ENCODE assay signal across 1 cellular context in the genomic region with DNA sequence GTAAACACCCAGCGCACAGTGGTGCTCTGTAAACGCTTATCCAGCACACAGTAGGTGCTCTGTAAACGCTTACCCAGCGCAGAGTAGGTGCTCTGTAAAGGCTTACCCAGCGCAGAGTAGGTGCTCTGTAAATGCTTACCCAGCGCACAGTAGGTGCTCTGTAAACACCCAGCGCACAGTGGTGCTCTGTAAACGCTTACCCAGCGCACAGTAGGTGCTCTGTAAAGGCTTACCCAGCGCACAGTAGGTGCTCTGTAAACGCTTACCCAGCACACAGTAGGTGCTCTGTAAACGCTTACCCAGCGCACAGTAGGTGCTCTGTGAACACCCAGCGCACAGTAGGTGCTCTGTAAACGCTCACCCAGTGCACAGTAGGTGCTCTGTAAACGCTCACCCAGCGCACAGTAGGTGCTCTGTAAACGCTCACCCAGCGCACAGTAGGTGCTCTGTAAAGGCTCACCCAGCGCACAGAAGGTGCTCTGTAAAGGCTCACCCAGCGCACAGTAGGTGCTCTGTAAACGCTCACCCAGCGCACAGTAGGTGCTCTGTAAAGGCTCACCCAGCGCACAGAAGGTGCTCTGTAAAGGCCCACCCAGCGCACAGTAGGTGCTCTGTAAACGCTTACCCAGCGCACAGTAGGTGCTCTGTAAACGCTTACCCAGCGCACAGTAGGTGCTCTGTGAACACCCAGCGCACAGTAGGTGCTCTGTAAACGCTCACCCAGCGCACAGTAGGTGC.
TF ChIP-seq lines count a peak whose summit lies in the region.

No MANE protein-coding gene starts in this region.

TF ChIP-seq in K562, 482 proteins besides CTCF, POLR2A, EP300 and RAD21:
- TF ChIP-seq ZKSCAN1 (IDR thresholded peaks at IDR 0.05; ENCODE audit: low read depth, low read length): peak; percentile 98
- 0 out of 3 replicates have a peak, but pooled peaks of 1 of the 2 experiments have one; percentile 15 for TF ChIP-seq CBX3 (IDR thresholded peaks at IDR 0.05; ENCODE audit: borderline replicate concordance in 1 of 2, low read length in 2 of 2)
- TF ChIP-seq, protein P1, sequence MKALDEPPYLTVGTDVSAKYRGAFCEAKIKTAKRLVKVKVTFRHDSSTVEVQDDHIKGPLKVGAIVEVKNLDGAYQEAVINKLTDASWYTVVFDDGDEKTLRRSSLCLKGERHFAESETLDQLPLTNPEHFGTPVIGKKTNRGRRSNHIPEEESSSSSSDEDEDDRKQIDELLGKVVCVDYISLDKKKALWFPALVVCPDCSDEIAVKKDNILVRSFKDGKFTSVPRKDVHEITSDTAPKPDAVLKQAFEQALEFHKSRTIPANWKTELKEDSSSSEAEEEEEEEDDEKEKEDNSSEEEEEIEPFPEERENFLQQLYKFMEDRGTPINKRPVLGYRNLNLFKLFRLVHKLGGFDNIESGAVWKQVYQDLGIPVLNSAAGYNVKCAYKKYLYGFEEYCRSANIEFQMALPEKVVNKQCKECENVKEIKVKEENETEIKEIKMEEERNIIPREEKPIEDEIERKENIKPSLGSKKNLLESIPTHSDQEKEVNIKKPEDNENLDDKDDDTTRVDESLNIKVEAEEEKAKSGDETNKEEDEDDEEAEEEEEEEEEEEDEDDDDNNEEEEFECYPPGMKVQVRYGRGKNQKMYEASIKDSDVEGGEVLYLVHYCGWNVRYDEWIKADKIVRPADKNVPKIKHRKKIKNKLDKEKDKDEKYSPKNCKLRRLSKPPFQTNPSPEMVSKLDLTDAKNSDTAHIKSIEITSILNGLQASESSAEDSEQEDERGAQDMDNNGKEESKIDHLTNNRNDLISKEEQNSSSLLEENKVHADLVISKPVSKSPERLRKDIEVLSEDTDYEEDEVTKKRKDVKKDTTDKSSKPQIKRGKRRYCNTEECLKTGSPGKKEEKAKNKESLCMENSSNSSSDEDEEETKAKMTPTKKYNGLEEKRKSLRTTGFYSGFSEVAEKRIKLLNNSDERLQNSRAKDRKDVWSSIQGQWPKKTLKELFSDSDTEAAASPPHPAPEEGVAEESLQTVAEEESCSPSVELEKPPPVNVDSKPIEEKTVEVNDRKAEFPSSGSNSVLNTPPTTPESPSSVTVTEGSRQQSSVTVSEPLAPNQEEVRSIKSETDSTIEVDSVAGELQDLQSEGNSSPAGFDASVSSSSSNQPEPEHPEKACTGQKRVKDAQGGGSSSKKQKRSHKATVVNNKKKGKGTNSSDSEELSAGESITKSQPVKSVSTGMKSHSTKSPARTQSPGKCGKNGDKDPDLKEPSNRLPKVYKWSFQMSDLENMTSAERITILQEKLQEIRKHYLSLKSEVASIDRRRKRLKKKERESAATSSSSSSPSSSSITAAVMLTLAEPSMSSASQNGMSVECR (CRISPR knock-in tag; IDR thresholded peaks at IDR 0.05): 0 out of 2 replicates have a peak, but pooled peaks have one; percentile 36
- TF ChIP-seq CHD4 (IDR thresholded peaks at IDR 0.05; ENCODE audit: insufficient read depth, insufficient replicate concordance, low read depth, low read length, poor library complexity, severe bottlenecking): peak; percentile 77
- TF ChIP-seq, protein P2, sequence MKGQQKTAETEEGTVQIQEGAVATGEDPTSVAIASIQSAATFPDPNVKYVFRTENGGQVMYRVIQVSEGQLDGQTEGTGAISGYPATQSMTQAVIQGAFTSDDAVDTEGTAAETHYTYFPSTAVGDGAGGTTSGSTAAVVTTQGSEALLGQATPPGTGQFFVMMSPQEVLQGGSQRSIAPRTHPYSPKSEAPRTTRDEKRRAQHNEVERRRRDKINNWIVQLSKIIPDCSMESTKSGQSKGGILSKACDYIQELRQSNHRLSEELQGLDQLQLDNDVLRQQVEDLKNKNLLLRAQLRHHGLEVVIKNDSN (CRISPR knock-in tag; IDR thresholded peaks at IDR 0.05): 0 out of 2 replicates have a peak, but pooled peaks have one; percentile 24
- TF ChIP-seq FOXA3 (CRISPR knock-in tag; conservative IDR thresholded peaks at IDR 0.05 in 1 of 2, IDR thresholded peaks at IDR 0.05 in 1 of 2): peak in 1 of 2 experiments; percentile 77; a peak in 2 of 4 replicates
TF ChIP-seq in K562: peak in this region for 6; not testable (repeated sequence) for 476.
